13 cellular contexts compared by ENCODE assay signal in genomic region chr4:171390626-171391025, GRCh38.
"Had no signal": no experiment of that assay in that cellular context is flagged by ENCODE, and none has a peak within 500 bp of the region (broad histone marks: within the 10 kb centered on the region; RNA-seq: fewer than 3 reads in every experiment).

No MANE protein-coding gene starts in this region.

- DNase-seq: activated CD4-positive, alpha-beta T cell treated with anti-CD3 and anti-CD28 coated beads for 1 hour; activated effector memory CD4-positive, alpha-beta T cell treated with anti-CD3 and anti-CD28 coated beads, Interleukin-2, amount 50 U/mL, for 16 hours; activated T-cell treated with anti-CD3 and anti-CD28 coated beads, Interleukin-2, amount 50 U/mL, for 72 hours; dermis blood vessel endothelial cell; effector memory CD4-positive, alpha-beta T cell; mesenchymal stem cell; mucosa of descending colon; naive B cell; retina; spleen; stimulated activated CD4-positive, alpha-beta T cell treated with anti-CD3 and anti-CD28 coated beads, Interleukin-4, amount 100 ng/mL, for 4 hours; testis; WERI-Rb-1 had no signal
